ENCODE assay signal across 37 cellular contexts in genomic region chr15:101801048-101801447, GRCh38. TPM values are rescaled to one million over a fixed set of nuclear protein-coding genes. Genes with fewer than 3 reads are reported as not detected.
"Had no signal": no experiment of that assay in that cellular context is flagged by ENCODE, and none has a peak within 500 bp of the region (broad histone marks: within the 10 kb centered on the region; RNA-seq: fewer than 3 reads in every experiment).

No MANE protein-coding gene starts in this region.

- H3K27ac ChIP-seq: neural progenitor cell, ovary, parathyroid adenoma, psoas muscle, right lobe of liver, sigmoid colon, skin epidermis, spleen, suprapubic skin, testis, tibial artery, transverse colon, upper lobe of right lung, uterus had no signal

- H3K9me3 Mint-ChIP-seq: natural killer cell; nephron; neural progenitor cell; stimulated activated naive CD8-positive, alpha-beta T cell treated with anti-CD3 and anti-CD28 coated beads, Interleukin-15, amount 100 ng/mL, for 72 hours; type B pancreatic cell had no signal

- H3K4me2 ChIP-seq: neural progenitor cell, smooth muscle cell had no signal

- H3K27me3 ChIP-seq: neural progenitor cell, ovary, sigmoid colon, testis, tibial artery, upper lobe of right lung, uterus had no signal

- H3K36me3 ChIP-seq: neural progenitor cell, ovary, right lobe of liver, sigmoid colon, spleen, suprapubic skin, tibial artery, transverse colon, upper lobe of right lung, uterus had no signal

- H3K79me2 ChIP-seq: parathyroid adenoma had no signal

- DNase-seq: natural killer cell; occipital lobe; ovary; posterior cingulate gyrus; psoas muscle; right cardiac atrium; right lobe of liver; sigmoid colon; spleen; stimulated activated CD4-positive, alpha-beta T cell treated with anti-CD3 and anti-CD28 coated beads, Interleukin-12 subunit alpha, Interleukin-12 subunit beta, amount 100 ng/mL, for 4 hours; stimulated activated CD4-positive, alpha-beta T cell treated with anti-CD3 and anti-CD28 coated beads, Interleukin-1b, Interleukin-23, amount 100 ng/mL, for 48 hours; stimulated activated CD4-positive, alpha-beta T cell treated with anti-CD3 and anti-CD28 coated beads, Interleukin-4, amount 100 ng/mL, for 1 hour; stimulated activated CD4-positive, alpha-beta T cell treated with anti-CD3 and anti-CD28 coated beads, Interleukin-4, amount 100 ng/mL, for 4 hours; stimulated activated CD8-positive, alpha-beta memory T cell treated with anti-CD3 and anti-CD28 coated beads, Interleukin-4, amount 100 ng/mL, for 48 hours; stimulated activated naive CD4-positive, alpha-beta T cell; stimulated activated naive CD8-positive, alpha-beta T cell treated with anti-CD3 and anti-CD28 coated beads, Interleukin-15, amount 100 ng/mL, for 72 hours; stimulated activated naive CD8-positive, alpha-beta T cell treated with anti-CD3 and anti-CD28 coated beads, Interleukin-15, Interleukin-2, amounts not matched to agents 100 U/mL and 50 U/mL, for 24 hours; substantia nigra; testis; tibial artery; transverse colon; upper lobe of right lung; uterus had no signal

- H3K36me3 Mint-ChIP-seq: natural killer cell; neural progenitor cell; stimulated activated memory B cell treated with anti-CD40 and anti-IgM and Interleukin-4, amounts not matched to agents 10 μg/mL and 1 μg/mL and 100 μg/mL, for 72 hours; type B pancreatic cell had no signal

- H3K4me3 Mint-ChIP-seq: natural killer cell; nephron; neural progenitor cell; stimulated activated memory B cell treated with anti-CD40 and anti-IgM and Interleukin-4, amounts not matched to agents 10 μg/mL and 1 μg/mL and 100 μg/mL, for 72 hours; stimulated activated naive CD8-positive, alpha-beta T cell treated with anti-CD3 and anti-CD28 coated beads, Interleukin-15, amount 100 ng/mL, for 72 hours; type B pancreatic cell had no signal

- H3K9ac ChIP-seq: neural progenitor cell, parathyroid adenoma had no signal

- H2AFZ ChIP-seq: neural progenitor cell, parathyroid adenoma had no signal

- H3K4me3 ChIP-seq: neural progenitor cell, ovary, psoas muscle, right lobe of liver, sigmoid colon, skin epidermis, smooth muscle cell, spleen, suprapubic skin, testis, tibial artery, transverse colon, upper lobe of right lung, uterus had no signal

- H3K27ac Mint-ChIP-seq: natural killer cell; nephron; neural progenitor cell; progenitor cell of endocrine pancreas; stimulated activated memory B cell treated with anti-CD40 and anti-IgM and Interleukin-4, amounts not matched to agents 10 μg/mL and 1 μg/mL and 100 μg/mL, for 72 hours; stimulated activated naive CD8-positive, alpha-beta T cell treated with anti-CD3 and anti-CD28 coated beads, Interleukin-15, amount 100 ng/mL, for 72 hours; type B pancreatic cell had no signal

- H3K9me3 ChIP-seq: ovary, psoas muscle, right lobe of liver, sigmoid colon, spleen, suprapubic skin, testis, tibial artery, transverse colon, upper lobe of right lung, uterus had no signal

- H3K4me1 ChIP-seq: neural progenitor cell, parathyroid adenoma, psoas muscle, right lobe of liver, sigmoid colon, spleen, suprapubic skin, testis, tibial artery, transverse colon, upper lobe of right lung, uterus had no signal

- ATAC-seq: natural killer cell; psoas muscle; right cardiac atrium; right lobe of liver; stimulated activated memory B cell treated with anti-CD40 and anti-IgM and Interleukin-4, amounts not matched to agents 10 μg/mL and 1 μg/mL and 100 μg/mL, for 72 hours; stimulated activated naive CD8-positive, alpha-beta T cell treated with anti-CD3 and anti-CD28 coated beads, Interleukin-15, amount 100 ng/mL, for 72 hours; stimulated activated naive CD8-positive, alpha-beta T cell treated with anti-CD3 and anti-CD28 coated beads, Interleukin-15, Interleukin-2, amounts not matched to agents 100 U/mL and 50 U/mL, for 24 hours; upper lobe of right lung had no signal

- H3K4me1 Mint-ChIP-seq: natural killer cell; nephron; neural progenitor cell; stimulated activated memory B cell treated with anti-CD40 and anti-IgM and Interleukin-4, amounts not matched to agents 10 μg/mL and 1 μg/mL and 100 μg/mL, for 72 hours; stimulated activated naive CD8-positive, alpha-beta T cell treated with anti-CD3 and anti-CD28 coated beads, Interleukin-15, amount 100 ng/mL, for 72 hours had no signal

RNA-seq across cellular contexts. Expression of gene OR4F6, which starts 2.3 kb away (rescaled TPM):
- total RNA-seq: natural killer cell, occipital lobe, osteoblast, ovary, progenitor cell of endocrine pancreas, psoas muscle, renal cortical epithelial cell, right cardiac atrium, right lobe of liver, sigmoid colon, smooth muscle cell, spleen, suprapubic skin, testis, transverse colon, upper lobe of right lung, urinary bladder, uterus had no signal
- polyA plus RNA-seq: neural cell, ovary, psoas muscle, right cardiac atrium, sigmoid colon, smooth muscle cell, spleen, thymus, urinary bladder had no signal

RNA-seq across cellular contexts. Expression of gene OR4F15, which starts 11.0 kb away (rescaled TPM):
- total RNA-seq: natural killer cell, occipital lobe, osteoblast, ovary, progenitor cell of endocrine pancreas, psoas muscle, right cardiac atrium, right lobe of liver, smooth muscle cell, spleen, testis, transverse colon, upper lobe of right lung, urinary bladder, uterus had no signal
- polyA plus RNA-seq: neural cell, ovary, psoas muscle, right cardiac atrium, sigmoid colon, smooth muscle cell, spleen, urinary bladder had no signal
